ENCODE assay signal across 39 cellular contexts in genomic region chr10:75851946-75852345, GRCh38.
"Had no signal": no experiment of that assay in that cellular context is flagged by ENCODE, and none has a peak within 500 bp of the region (broad histone marks: within the 10 kb centered on the region; RNA-seq: fewer than 3 reads in every experiment).

No MANE protein-coding gene starts in this region.

- H3K27ac ChIP-seq: adrenal gland, body of pancreas, breast epithelium, Peyer's patch, VCaP had no signal

- H3K27me3 Mint-ChIP-seq: activated B cell treated with CpG ODN at 0.5 μM for 24 hours; activated CD4-positive, alpha-beta T cell treated with anti-CD3 and anti-CD28 coated beads, Interleukin-2, amount 10 ng/mL, durations not matched to agents 7 days and 5 days; activated naive CD4-positive, alpha-beta T cell treated with anti-CD3 and anti-CD28 coated beads, Interleukin-2, amount 50 U/mL, for 24 hours; activated T-cell treated with anti-CD3 and anti-CD28 coated beads, Interleukin-2, amount 50 U/mL, for 24 hours had no signal

- FAIRE-seq: astrocyte had no signal

- DNase-seq: activated B cell treated with CpG ODN at 0.5 μM for 24 hours; activated CD4-positive, alpha-beta T cell treated with anti-CD3 and anti-CD28 coated beads, Interleukin-2, amount 10 ng/mL, durations not matched to agents 7 days and 5 days; activated CD4-positive, alpha-beta T cell treated with anti-CD3 and anti-CD28 coated beads, Interleukin-2, amount 50 U/mL, for 48 hours; activated CD4-positive, CD25-positive, alpha-beta regulatory T cell treated with anti-CD3 and anti-CD28 coated beads, Interleukin-2, amount 50 U/mL, for 72 hours; activated CD8-positive, alpha-beta T cell treated with anti-CD3 and anti-CD28 coated beads, Interleukin-2, amount 10 ng/mL, durations not matched to agents 7 days and 5 days; activated gamma-delta T cell; activated naive CD4-positive, alpha-beta T cell treated with Interleukin-2 at 50 U/mL for 16 hours; activated naive CD8-positive, alpha-beta T cell treated with anti-CD3 and anti-CD28 coated beads, Interleukin-2, amount 10 ng/mL, durations not matched to agents 7 days and 5 days; activated T-cell treated with anti-CD3 and anti-CD28 coated beads, Interleukin-2, amount 50 U/mL, for 24 hours; body of pancreas; Kasumi-1; KG1; MG63; NCI-H1048; NCI-H1105 treated with DMSO at 0.1 percent for 48 hours; NCI-H1436; NCI-H1694; NCI-H1930; NCI-H2081 treated with DMSO at 0.1 percent for 48 hours; NCI-H226; NCI-H446 treated with DMSO at 0.1 percent for 48 hours; NCI-H524; NCI-H69; NCI-H82; NK-92 treated with Interleukin-12 subunit alpha and Interleukin-12 subunit beta, amount 100 ng/mL, for 24 hours; PC-3; Peyer's patch; RPMI8226; SIG-M5; SW 1271; T-helper 1 cell; T-helper 2 cell; T-helper 9 cell had no signal

- H3K4me3 ChIP-seq: adrenal gland, body of pancreas, breast epithelium, MG63, Peyer's patch had no signal

- H3K4me3 Mint-ChIP-seq: activated B cell treated with CpG ODN at 0.5 μM for 24 hours; activated CD4-positive, alpha-beta T cell treated with anti-CD3 and anti-CD28 coated beads, Interleukin-2, amount 10 ng/mL, durations not matched to agents 7 days and 5 days; activated CD8-positive, alpha-beta T cell treated with anti-CD3 and anti-CD28 coated beads, Interleukin-2, amount 10 ng/mL, durations not matched to agents 7 days and 5 days; activated naive CD4-positive, alpha-beta T cell treated with anti-CD3 and anti-CD28 coated beads, Interleukin-2, amount 50 U/mL, for 24 hours; activated naive CD8-positive, alpha-beta T cell treated with anti-CD3 and anti-CD28 coated beads, Interleukin-2, amount 10 ng/mL, durations not matched to agents 7 days and 5 days; activated T-cell treated with anti-CD3 and anti-CD28 coated beads, Interleukin-2, amount 50 U/mL, for 24 hours had no signal

- H3K36me3 Mint-ChIP-seq: activated naive CD4-positive, alpha-beta T cell treated with anti-CD3 and anti-CD28 coated beads, Interleukin-2, amount 50 U/mL, for 24 hours; activated naive CD8-positive, alpha-beta T cell treated with anti-CD3 and anti-CD28 coated beads, Interleukin-2, amount 10 ng/mL, durations not matched to agents 7 days and 5 days had no signal

- H3K4me1 Mint-ChIP-seq: activated B cell treated with CpG ODN at 0.5 μM for 24 hours; activated CD4-positive, alpha-beta T cell treated with anti-CD3 and anti-CD28 coated beads, Interleukin-2, amount 10 ng/mL, durations not matched to agents 7 days and 5 days; activated naive CD4-positive, alpha-beta T cell treated with anti-CD3 and anti-CD28 coated beads, Interleukin-2, amount 50 U/mL, for 24 hours; activated naive CD8-positive, alpha-beta T cell treated with anti-CD3 and anti-CD28 coated beads, Interleukin-2, amount 10 ng/mL, durations not matched to agents 7 days and 5 days had no signal

- H3K27ac Mint-ChIP-seq: activated B cell treated with CpG ODN at 0.5 μM for 24 hours; activated CD4-positive, alpha-beta T cell treated with anti-CD3 and anti-CD28 coated beads, Interleukin-2, amount 10 ng/mL, durations not matched to agents 7 days and 5 days; activated CD8-positive, alpha-beta T cell treated with anti-CD3 and anti-CD28 coated beads, Interleukin-2, amount 10 ng/mL, durations not matched to agents 7 days and 5 days; activated naive CD4-positive, alpha-beta T cell treated with anti-CD3 and anti-CD28 coated beads, Interleukin-2, amount 50 U/mL, for 24 hours; activated naive CD8-positive, alpha-beta T cell treated with anti-CD3 and anti-CD28 coated beads, Interleukin-2, amount 10 ng/mL, durations not matched to agents 7 days and 5 days; activated T-cell treated with anti-CD3 and anti-CD28 coated beads, Interleukin-2, amount 50 U/mL, for 24 hours; activated T-helper 2 cell treated with anti-CD3 and anti-CD28 coated beads, Interferon-gamma antibody, Interleukin-2, Interleukin-4, amounts not matched to agents 10 μg/mL and 5 μg/mL and 100 μg/mL, durations not matched to agents 14 hours and 24 hours and 36 hours had no signal

- H3K9me3 Mint-ChIP-seq: activated B cell treated with CpG ODN at 0.5 μM for 24 hours; activated CD4-positive, alpha-beta T cell treated with anti-CD3 and anti-CD28 coated beads, Interleukin-2, amount 10 ng/mL, durations not matched to agents 7 days and 5 days; activated naive CD4-positive, alpha-beta T cell treated with anti-CD3 and anti-CD28 coated beads, Interleukin-2, amount 50 U/mL, for 24 hours; activated naive CD8-positive, alpha-beta T cell treated with anti-CD3 and anti-CD28 coated beads, Interleukin-2, amount 10 ng/mL, durations not matched to agents 7 days and 5 days; activated T-cell treated with anti-CD3 and anti-CD28 coated beads, Interleukin-2, amount 50 U/mL, for 24 hours; activated T-helper 2 cell treated with anti-CD3 and anti-CD28 coated beads, Interferon-gamma antibody, Interleukin-2, Interleukin-4, amounts not matched to agents 10 μg/mL and 5 μg/mL and 100 μg/mL, durations not matched to agents 14 hours and 24 hours and 36 hours had no signal

- H3K36me3 ChIP-seq: adrenal gland, breast epithelium, MG63, Peyer's patch had no signal

- H3K9me3 ChIP-seq: adrenal gland, body of pancreas, breast epithelium, MG63, Peyer's patch had no signal

- H3K4me1 ChIP-seq: body of pancreas, breast epithelium, Peyer's patch had no signal

- H3K27me3 ChIP-seq: adrenal gland, body of pancreas, breast epithelium, MG63, Peyer's patch had no signal
